ENCODE assay signal across 8 cellular contexts in genomic region chr9:7570107-7570720, GRCh38.
DNase-seq lines count a peak whose midpoint lies in the region; ATAC-seq and TF ChIP-seq lines count a peak whose summit lies in the region.

No MANE protein-coding gene starts in this region.

- H3K9me3 Mint-ChIP-seq in activated naive CD8-positive, alpha-beta T cell treated with anti-CD3 and anti-CD28 coated beads, Interleukin-2, amount 10 ng/mL, durations not matched to agents 7 days and 5 days = peaks cover under 1% of the 10 kb centered on the region

- peak; percentile 13 for DNase-seq in GM06990 (ENCODE audit: extremely low read depth, insufficient read length)
- peak; percentile 11 for DNase-seq in SKM-1 (lab: John Stamatoyannopoulos, UW; ENCODE audit: unreplicated experiment)
- peak; percentile 31 for DNase-seq in activated naive CD8-positive, alpha-beta T cell treated with anti-CD3 and anti-CD28 coated beads, Interleukin-2, amount 10 ng/mL, durations not matched to agents 7 days and 5 days
- peak; percentile 47 for DNase-seq in iPS-NIHi11 (ENCODE audit: low spot score)
- DNase-seq in stimulated activated CD4-positive, alpha-beta T cell treated with anti-CD3 and anti-CD28 coated beads, Interleukin-15, amount 100 ng/mL, for 48 hours (ENCODE audit: low read depth in 2 of 2) = peak; percentile 27 to 50
- DNase-seq in middle frontal gyrus (ENCODE audit: extremely low spot score, low spot score) = no peak

- H3K4me2 ChIP-seq in KMS-11 = no peak overlapping the region

- H3K4me1 Mint-ChIP-seq in activated naive CD8-positive, alpha-beta T cell treated with anti-CD3 and anti-CD28 coated beads, Interleukin-2, amount 10 ng/mL, durations not matched to agents 7 days and 5 days = no peaks in the 10 kb centered on the region

- no peak overlapping the region for H2AFZ ChIP-seq in KMS-11 (ENCODE audit: low read depth)

- no peaks in the 10 kb centered on the region for H4K20me1 ChIP-seq in KMS-11 (ENCODE audit: insufficient read depth)

- H3K27me3 ChIP-seq in GM06990 (replicated peaks; ENCODE audit: control insufficient read depth, insufficient read depth, low read length) = no peaks in the 10 kb centered on the region
- H3K27me3 ChIP-seq in KMS-11 (ENCODE audit: insufficient read depth, low read depth) = no peaks in the 10 kb centered on the region

- no peaks in the 10 kb centered on the region for H3K4me1 ChIP-seq in KMS-11 (ENCODE audit: low read depth, poor library complexity, severe bottlenecking)

- no peaks in the 10 kb centered on the region for H3K79me2 ChIP-seq in KMS-11 (ENCODE audit: insufficient read depth, low read depth)

- ATAC-seq in GM21717 (IDR thresholded peaks at IDR 0.05; ENCODE audit: unreplicated experiment) = peak; percentile 83
- no peak for ATAC-seq in activated naive CD8-positive, alpha-beta T cell treated with anti-CD3 and anti-CD28 coated beads, Interleukin-2, amount 10 ng/mL, durations not matched to agents 7 days and 5 days (ENCODE audit: low read depth)

- no peak overlapping the region for H3K4me3 Mint-ChIP-seq in activated naive CD8-positive, alpha-beta T cell treated with anti-CD3 and anti-CD28 coated beads, Interleukin-2, amount 10 ng/mL, durations not matched to agents 7 days and 5 days

- H3K36me3 ChIP-seq in GM06990 (ENCODE audit: control insufficient read depth, insufficient read depth, low read length) = no peaks in the 10 kb centered on the region
- no peaks in the 10 kb centered on the region for H3K36me3 ChIP-seq in KMS-11 (ENCODE audit: insufficient read depth)

- no peak overlapping the region for H3K27ac Mint-ChIP-seq in activated naive CD8-positive, alpha-beta T cell treated with anti-CD3 and anti-CD28 coated beads, Interleukin-2, amount 10 ng/mL, durations not matched to agents 7 days and 5 days

- H3K4me3 ChIP-seq in GM06990 (replicated peaks; ENCODE audit: low read depth, low read length) (no peak overlapping the region), KMS-11 (IDR thresholded peaks at IDR 0.05; ENCODE audit: insufficient read depth, low read depth, low read length) (no peak overlapping the region)

- POLR2A ChIA-PET in activated naive CD8-positive, alpha-beta T cell treated with anti-CD3 and anti-CD28 coated beads, Interleukin-2, amount 10 ng/mL, durations not matched to agents 7 days and 5 days (lab: Charles Lee) = no interaction called here

- H3K9ac ChIP-seq in KMS-11 = no peak overlapping the region

- peaks cover under 1% of the 10 kb centered on the region for H3K36me3 Mint-ChIP-seq in activated naive CD8-positive, alpha-beta T cell treated with anti-CD3 and anti-CD28 coated beads, Interleukin-2, amount 10 ng/mL, durations not matched to agents 7 days and 5 days

- peaks cover 22% of the 10 kb centered on the region for H3K27me3 Mint-ChIP-seq in activated naive CD8-positive, alpha-beta T cell treated with anti-CD3 and anti-CD28 coated beads, Interleukin-2, amount 10 ng/mL, durations not matched to agents 7 days and 5 days

- TF ChIP-seq CTCF in GM06990 (IDR thresholded peaks at IDR 0.05; ENCODE audit: insufficient read depth, low read length, poor library complexity, severe bottlenecking) = peak; percentile 90
- peak; percentile 92 for TF ChIP-seq CTCF in KMS-11 (conservative IDR thresholded peaks at IDR 0.05; ENCODE audit: low read depth, low read length)

- H3K27ac ChIP-seq in KMS-11 = no peak overlapping the region
